13 cellular contexts compared by ENCODE assay signal in genomic region chr9:404229-404628, GRCh38.
"Had no signal": no experiment of that assay in that cellular context is flagged by ENCODE, and none has a peak within 500 bp of the region (broad histone marks: within the 10 kb centered on the region; RNA-seq: fewer than 3 reads in every experiment).

No MANE protein-coding gene starts in this region.

- DNase-seq: activated naive CD4-positive, alpha-beta T cell; body of pancreas; effector memory CD4-positive, alpha-beta T cell; erythroblast; left cardiac atrium; mesenchymal stem cell; right cardiac atrium; SHP77; small intestine; T-helper 2 cell; thyroid gland had no signal

- H3K27ac ChIP-seq: body of pancreas, parathyroid adenoma had no signal

- H3K9me3 Mint-ChIP-seq: central memory CD8-positive, alpha-beta T cell had no signal

- ATAC-seq: body of pancreas, left cardiac atrium, right cardiac atrium had no signal

- H3K9me3 ChIP-seq: body of pancreas, thyroid gland had no signal

- H3K4me3 Mint-ChIP-seq: central memory CD8-positive, alpha-beta T cell had no signal

- H3K27me3 Mint-ChIP-seq: central memory CD8-positive, alpha-beta T cell had no signal
